16 cellular contexts compared by ENCODE assay signal in genomic region chr6:151058021-151058733, GRCh38.
DNase-seq lines count a peak whose midpoint lies in the region; ATAC-seq and TF ChIP-seq lines count a peak whose summit lies in the region.
"Had no signal": no experiment of that assay in that cellular context is flagged by ENCODE, and none has a peak within 500 bp of the region (broad histone marks: within the 10 kb centered on the region; RNA-seq: fewer than 3 reads in every experiment).

No MANE protein-coding gene starts in this region.

- H3K9ac ChIP-seq in neural progenitor cell = no peak overlapping the region

- intact Hi-C loops in OCI-LY7 (cut with micrococcal nuclease; ENCODE audit: unreplicated experiment) = no loop called here

- peak overlapping the region; percentile 69 for H3K27ac ChIP-seq in VCaP
- no peak overlapping the region for H3K27ac ChIP-seq in neural progenitor cell
- no peak overlapping the region for H3K27ac ChIP-seq in OCI-LY7 (ENCODE audit: low read depth, low read length, poor library complexity, severe bottlenecking)

- no peaks in the 10 kb centered on the region for H3K27me3 ChIP-seq in HAP-1 (ENCODE audit: low read depth)
- H3K27me3 ChIP-seq in neural progenitor cell = no peaks in the 10 kb centered on the region

- H3K4me2 ChIP-seq in neural progenitor cell = no peak overlapping the region
- H3K4me2 ChIP-seq in OCI-LY7 (ENCODE audit: low read length) = no peak overlapping the region

- no peak overlapping the region for H2AFZ ChIP-seq in neural progenitor cell (replicated peaks)
- H2AFZ ChIP-seq in OCI-LY7 (ENCODE audit: low read length) = no peak overlapping the region

- no peaks in the 10 kb centered on the region for H3K9me3 ChIP-seq in HAP-1
- H3K9me3 ChIP-seq in neural progenitor cell (ENCODE audit: low read depth) = no peaks in the 10 kb centered on the region
- H3K9me3 ChIP-seq in OCI-LY7 (ENCODE audit: low read length) = no peaks in the 10 kb centered on the region

- TF ChIP-seq CTCF in VCaP (conservative IDR thresholded peaks at IDR 0.05) (no peak), fibroblast of villous mesenchyme (IDR thresholded peaks at IDR 0.05; ENCODE audit: insufficient read depth, low read depth, low read length) (no peak), neural progenitor cell (IDR thresholded peaks at IDR 0.05) (no peak), OCI-LY7 (conservative IDR thresholded peaks at IDR 0.05; ENCODE audit: low read length) (no peak)

- CTCF ChIA-PET in OCI-LY7 (lab: Charles Lee; ENCODE audit: unreplicated experiment) = interaction anchor here (0.6 kb wide), 1 partner anchor 21 kb away, joined by 3 read pairs; no protein-coding TSS in a partner anchor

- POLR2A ChIA-PET in OCI-LY7 (lab: Charles Lee) = interaction anchor here (0.6 to 0.8 kb wide), 2 partner anchors 20 to 64 kb away, joined by 3 read pairs; no protein-coding TSS in a partner anchor

- DNase-seq in HAP-1 (ENCODE audit: low spot score in 2 of 2) = peak; percentile 64 to 75
- peak; percentile 51 for DNase-seq in fibroblast of villous mesenchyme (ENCODE audit: low read depth)
- peak; percentile 19 for DNase-seq in neural progenitor cell (ENCODE audit: low spot score)
- DNase-seq in dedifferentiated amniotic fluid mesenchymal stem cell (ENCODE audit: extremely low spot score) = no peak
- DNase-seq in SK-N-DZ (ENCODE audit: low spot score) = no peak
- no peak for DNase-seq in OCI-LY7 (ENCODE audit: low spot score)
- DNase-seq: activated CD4-positive, alpha-beta T cell treated with anti-CD3 and anti-CD28 coated beads for 36 hours; cerebellar nuclear complex; DMS153; Karpas-422; NCI-H524 treated with DMSO at 0.1 percent for 48 hours; occipital lobe had no signal

- H3K27me3 Mint-ChIP-seq in neural progenitor cell (ENCODE audit: insufficient read depth, low read depth) = peaks cover 6% of the 10 kb centered on the region
- H3K27me3 Mint-ChIP-seq: activated CD4-positive, alpha-beta T cell treated with anti-CD3 and anti-CD28 coated beads for 36 hours; activated naive CD8-positive, alpha-beta T cell; memory B cell had no signal

- H3K4me1 Mint-ChIP-seq in neural progenitor cell = peaks cover 19% of the 10 kb centered on the region
- H3K4me1 Mint-ChIP-seq: activated CD4-positive, alpha-beta T cell treated with anti-CD3 and anti-CD28 coated beads for 36 hours; memory B cell had no signal

- no peak for ATAC-seq in HG03469 (IDR thresholded peaks at IDR 0.05; ENCODE audit: unreplicated experiment)
- ATAC-seq: activated CD4-positive, alpha-beta T cell treated with anti-CD3 and anti-CD28 coated beads for 36 hours had no signal

- in situ Hi-C loops in HAP-1 (cut with MboI; ENCODE audit: low sequenced_read_pairs) = no loop called here

- no TSS peak for BruUV-seq in OCI-LY7 (replicated peaks; lab: Mats Ljungman, UMichigan)

- peaks cover 4% of the 10 kb centered on the region; the same call in 1 of the 2 replicates for H3K36me3 ChIP-seq in HAP-1 (replicated peaks)
- no peaks in the 10 kb centered on the region for H3K36me3 ChIP-seq in neural progenitor cell
- H3K36me3 ChIP-seq in OCI-LY7 (ENCODE audit: insufficient read depth, low read length) = peaks cover 58% of the 10 kb centered on the region

- no peaks in the 10 kb centered on the region for H3F3A ChIP-seq in neural progenitor cell (ENCODE audit: low read depth)

- H3K9me3 Mint-ChIP-seq in neural progenitor cell = no peaks in the 10 kb centered on the region
- H3K9me3 Mint-ChIP-seq: memory B cell had no signal

- no peaks in the 10 kb centered on the region for H3K79me2 ChIP-seq in neural progenitor cell (ENCODE audit: low read depth)
- no peaks in the 10 kb centered on the region for H3K79me2 ChIP-seq in OCI-LY7 (ENCODE audit: insufficient read depth, low read depth, low read length)

- no peaks in the 10 kb centered on the region for H3K9me2 ChIP-seq in OCI-LY7 (ENCODE audit: insufficient read depth, low read length)

- H3K4me1 ChIP-seq in HAP-1 (peaks cover 15% of the 10 kb centered on the region), neural progenitor cell (peaks cover 7% of the 10 kb centered on the region), OCI-LY7 (ENCODE audit: insufficient read depth, low read length, poor library complexity, severe bottlenecking) (no peaks in the 10 kb centered on the region)

- H3K27ac Mint-ChIP-seq in neural progenitor cell = no peak overlapping the region
- H3K27ac Mint-ChIP-seq: activated CD4-positive, alpha-beta T cell treated with anti-CD3 and anti-CD28 coated beads for 36 hours; activated naive CD8-positive, alpha-beta T cell; memory B cell had no signal

- no peaks in the 10 kb centered on the region for H4K20me1 ChIP-seq in neural progenitor cell (ENCODE audit: low read depth)
- no peaks in the 10 kb centered on the region for H4K20me1 ChIP-seq in OCI-LY7 (ENCODE audit: insufficient read depth, low read length)

- peaks cover 4% of the 10 kb centered on the region for H3K36me3 Mint-ChIP-seq in neural progenitor cell
- H3K36me3 Mint-ChIP-seq: memory B cell had no signal

- H3K4me3 Mint-ChIP-seq in neural progenitor cell = no peak overlapping the region
- H3K4me3 Mint-ChIP-seq: activated CD4-positive, alpha-beta T cell treated with anti-CD3 and anti-CD28 coated beads for 36 hours; activated naive CD8-positive, alpha-beta T cell; memory B cell had no signal

- H3K4me3 ChIP-seq in HAP-1 = no peak overlapping the region
- no peak overlapping the region for H3K4me3 ChIP-seq in fibroblast of villous mesenchyme (ENCODE audit: low read depth, low read length)
- H3K4me3 ChIP-seq in neural progenitor cell = no peak overlapping the region
- H3K4me3 ChIP-seq in OCI-LY7 (ENCODE audit: low read depth, low read length, poor library complexity, severe bottlenecking) = no peak overlapping the region

Comparison
In these comparisons a context has a peak if more than half of its experiments do, and no peak if none do; other contexts are left out.
1. DNase-seq: peak in HAP-1 (2 of 2), fibroblast of villous mesenchyme (single experiment) and neural progenitor cell (single experiment); none in dedifferentiated amniotic fluid mesenchymal stem cell (single experiment), SK-N-DZ (single experiment) and OCI-LY7 (single experiment).